Comparison of ENCODE assay signal across 13 cellular contexts in genomic region chr4:122759639-122760310, GRCh38. TPM values are rescaled to one million over a fixed set of nuclear protein-coding genes. Genes with fewer than 3 reads are reported as not detected.
DNase-seq lines count a peak whose midpoint lies in the region; ATAC-seq, FAIRE-seq and TF ChIP-seq lines count a peak whose summit lies in the region.
"Had no signal": no experiment of that assay in that cellular context is flagged by ENCODE, and none has a peak within 500 bp of the region (broad histone marks: within the 10 kb centered on the region; RNA-seq: fewer than 3 reads in every experiment).

No MANE protein-coding gene starts in this region.

- H3K4me1 Mint-ChIP-seq in Calu3 (ENCODE audit: low read depth, unreplicated experiment) = peaks cover 24% of the 10 kb centered on the region
- H3K4me1 Mint-ChIP-seq in astrocyte (ENCODE audit: low read depth, unreplicated experiment) = peaks cover 14% of the 10 kb centered on the region

- no peak overlapping the region for H2BK12ac ChIP-seq in mesenchymal stem cell (ENCODE audit: low read length in 2 of 2)

- H3K27ac Mint-ChIP-seq in Calu3 (ENCODE audit: unreplicated experiment) (peak overlapping the region; percentile 35), astrocyte (ENCODE audit: unreplicated experiment) (peak overlapping the region; percentile 62)
- H3K27ac Mint-ChIP-seq: activated T-helper 17 cell treated with anti-CD3 and anti-CD28 coated beads, Interleukin-2, amount 50 U/mL, for 72 hours had no signal

- no TSS peak for BruUV-seq in Calu3 (replicated peaks; lab: Mats Ljungman, UMichigan)

- no peaks in the 10 kb centered on the region for H3K27me3 Mint-ChIP-seq in Calu3 (ENCODE audit: unreplicated experiment)
- no peaks in the 10 kb centered on the region for H3K27me3 Mint-ChIP-seq in astrocyte (ENCODE audit: low read depth, unreplicated experiment)

- no peak overlapping the region for H4K8ac ChIP-seq in mesenchymal stem cell (ENCODE audit: low read length)

- H3K27me3 ChIP-seq in Loucy (ENCODE audit: insufficient read depth, low read length, poor library complexity, severe bottlenecking) (no peaks in the 10 kb centered on the region), astrocyte (ENCODE audit: insufficient read depth, low read length) (no peaks in the 10 kb centered on the region), mesenchymal stem cell (ENCODE audit: control insufficient read depth in 1 of 2, insufficient read depth in 1 of 2, low read length in 2 of 2) (no peaks in the 10 kb centered on the region)
- H3K27me3 ChIP-seq: esophagus muscularis mucosa had no signal

- H3K4me3 ChIP-seq in Loucy (ENCODE audit: low read length, poor library complexity, severe bottlenecking) (no peak overlapping the region), astrocyte (ENCODE audit: insufficient read depth, low read depth, low read length) (no peak overlapping the region), mesenchymal stem cell (ENCODE audit: insufficient read depth in 1 of 2, low read depth in 1 of 2, low read length in 2 of 2) (no peak overlapping the region)
- H3K4me3 ChIP-seq: esophagus muscularis mucosa had no signal

- intact Hi-C loops in Calu3 (cut with micrococcal nuclease; ENCODE audit: unreplicated experiment) = loop anchor here (2.0 kb wide), 1 partner anchor 155 kb away; no protein-coding TSS in a partner anchor

- H3K27ac ChIP-seq in astrocyte (ENCODE audit: low read depth, low read length) (no peak overlapping the region), mesenchymal stem cell (ENCODE audit: low read length, poor library complexity, severe bottlenecking) (no peak overlapping the region)
- H3K27ac ChIP-seq: esophagus muscularis mucosa had no signal

- H3K79me1 ChIP-seq in mesenchymal stem cell (replicated peaks; ENCODE audit: low read length, poor library complexity, severe bottlenecking) = no peaks in the 10 kb centered on the region

- H3K36me3 ChIP-seq in Loucy (ENCODE audit: insufficient read depth, low read length) (no peaks in the 10 kb centered on the region), astrocyte (ENCODE audit: insufficient read depth, low read length) (no peaks in the 10 kb centered on the region), mesenchymal stem cell (ENCODE audit: control insufficient read depth in 1 of 2, insufficient read depth in 2 of 2, low read depth in 1 of 2, low read length in 2 of 2) (no peaks in the 10 kb centered on the region)
- H3K36me3 ChIP-seq: esophagus muscularis mucosa had no signal

- H2AK5ac ChIP-seq in mesenchymal stem cell (ENCODE audit: low read length, severe bottlenecking) = no peak overlapping the region

- no peaks in the 10 kb centered on the region for H3K9me3 Mint-ChIP-seq in Calu3 (ENCODE audit: low read depth, unreplicated experiment)
- H3K9me3 Mint-ChIP-seq in astrocyte (ENCODE audit: unreplicated experiment) = no peaks in the 10 kb centered on the region
- H3K9me3 Mint-ChIP-seq: activated T-helper 17 cell treated with anti-CD3 and anti-CD28 coated beads, Interleukin-2, amount 50 U/mL, for 72 hours had no signal

- no peak for FAIRE-seq in astrocyte (lab: Jason Lieb, UNC)

- no peak overlapping the region for H4K91ac ChIP-seq in mesenchymal stem cell (ENCODE audit: low read length)

- H3K18ac ChIP-seq in mesenchymal stem cell (ENCODE audit: low read depth in 1 of 2, low read length in 2 of 2) = no peak overlapping the region

- no peak overlapping the region for H3K23ac ChIP-seq in mesenchymal stem cell (ENCODE audit: low read length in 2 of 2)

- H3K4me2 ChIP-seq in Loucy (ENCODE audit: low read depth, low read length, poor library complexity, severe bottlenecking) (no peak overlapping the region), astrocyte (ENCODE audit: low read length) (no peak overlapping the region), mesenchymal stem cell (ENCODE audit: low read length, poor library complexity, severe bottlenecking) (no peak overlapping the region)

- H3K9ac ChIP-seq in Loucy (ENCODE audit: low read depth, low read length, poor library complexity, severe bottlenecking) = no peak overlapping the region
- no peak overlapping the region for H3K9ac ChIP-seq in astrocyte (ENCODE audit: low read length)
- H3K9ac ChIP-seq in mesenchymal stem cell (ENCODE audit: low read length) = peak overlapping the region; percentile 60

- no peak overlapping the region for H2BK5ac ChIP-seq in mesenchymal stem cell (ENCODE audit: low read depth, low read length, poor library complexity, severe bottlenecking)

- H3K4ac ChIP-seq in mesenchymal stem cell (ENCODE audit: low read depth in 1 of 2, low read length in 2 of 2) = no peak overlapping the region

- no peak overlapping the region for H3K4me3 Mint-ChIP-seq in Calu3 (ENCODE audit: low read depth, unreplicated experiment)
- no peak overlapping the region for H3K4me3 Mint-ChIP-seq in astrocyte (ENCODE audit: unreplicated experiment)
- H3K4me3 Mint-ChIP-seq: activated T-helper 17 cell treated with anti-CD3 and anti-CD28 coated beads, Interleukin-2, amount 50 U/mL, for 72 hours had no signal

- no peak overlapping the region for H3K14ac ChIP-seq in mesenchymal stem cell (ENCODE audit: low read length in 2 of 2)

- no peak overlapping the region for H2BK15ac ChIP-seq in mesenchymal stem cell (ENCODE audit: low read depth, poor library complexity, severe bottlenecking)

- H2BK120ac ChIP-seq in mesenchymal stem cell (ENCODE audit: low read depth, low read length) = no peak overlapping the region

- H3K4me1 ChIP-seq in Loucy (ENCODE audit: insufficient read depth, low read length, poor library complexity, severe bottlenecking) (no peaks in the 10 kb centered on the region), astrocyte (ENCODE audit: insufficient read depth, low read length) (peaks cover 10% of the 10 kb centered on the region), mesenchymal stem cell (ENCODE audit: control insufficient read depth, insufficient read depth, low read depth, low read length) (peaks cover 4% of the 10 kb centered on the region)

- 87% methylated on average over 2 of the region's 3 CpGs for WGBS in mesenchymal stem cell

- H3F3A ChIP-seq in Loucy (ENCODE audit: low read depth) = no peaks in the 10 kb centered on the region

- TF ChIP-seq CTCF in Calu3 (IDR thresholded peaks at IDR 0.05; ENCODE audit: unreplicated experiment) (no peak), Loucy (conservative IDR thresholded peaks at IDR 0.05; ENCODE audit: low read length) (peak; percentile 32), astrocyte (IDR thresholded peaks at IDR 0.05; ENCODE audit: insufficient read depth, low read depth, low read length) (peak; percentile 40)

- CTCF ChIA-PET in Calu3 (lab: Charles Lee) = no interaction called here

- H3K36me3 Mint-ChIP-seq in Calu3 (ENCODE audit: insufficient read depth, unreplicated experiment) (no peaks in the 10 kb centered on the region), astrocyte (ENCODE audit: low read depth, unreplicated experiment) (no peaks in the 10 kb centered on the region)

- no peaks in the 10 kb centered on the region for H3K9me3 ChIP-seq in Loucy (ENCODE audit: insufficient read depth, low read depth, low read length)
- no peaks in the 10 kb centered on the region for H3K9me3 ChIP-seq in astrocyte (ENCODE audit: insufficient read depth, low read depth, low read length)
- no peaks in the 10 kb centered on the region for H3K9me3 ChIP-seq in mesenchymal stem cell (ENCODE audit: control insufficient read depth, low read length)
- H3K9me3 ChIP-seq: esophagus muscularis mucosa had no signal

- H3K79me2 ChIP-seq in Loucy (ENCODE audit: insufficient read depth, low read length) (no peaks in the 10 kb centered on the region), astrocyte (ENCODE audit: insufficient read depth, low read length) (no peaks in the 10 kb centered on the region)

- H3K9me2 ChIP-seq in Loucy (replicated peaks; ENCODE audit: low read depth, low read length) = no peaks in the 10 kb centered on the region

- ATAC-seq in HG03039 (IDR thresholded peaks at IDR 0.05; ENCODE audit: unreplicated experiment) = no peak
- no peak for ATAC-seq in HG03342 (IDR thresholded peaks at IDR 0.05; ENCODE audit: unreplicated experiment)
- ATAC-seq: activated CD4-positive, CD25-positive, alpha-beta regulatory T cell treated with anti-CD3 and anti-CD28 coated beads, Interleukin-2, amount 50 U/mL, for 24 hours; activated T-helper 17 cell treated with anti-CD3 and anti-CD28 coated beads, Interleukin-2, amount 50 U/mL, for 72 hours had no signal

- DNase-seq in Calu3 (no peak), astrocyte (ENCODE audit: low read depth) (no peak), mesenchymal stem cell (no peak), AG08395 (ENCODE audit: low spot score) (no peak)
- no peak for DNase-seq in stimulated activated CD4-positive, alpha-beta T cell treated with anti-CD3 and anti-CD28 coated beads, Interleukin-2, amount 100 ng/mL, for 24 hours
- DNase-seq: kidney, SIG-M5 had no signal

- H2AFZ ChIP-seq in Loucy (ENCODE audit: low read length) (0 out of 2 replicates have a peak overlapping the region, but pooled peaks have one; percentile 43), astrocyte (ENCODE audit: low read depth, low read length) (no peak overlapping the region), mesenchymal stem cell (ENCODE audit: low read depth, low read length) (no peak overlapping the region)

- no peaks in the 10 kb centered on the region for H4K20me1 ChIP-seq in Loucy (ENCODE audit: insufficient read depth, low read length, poor library complexity, severe bottlenecking)
- H4K20me1 ChIP-seq in astrocyte (ENCODE audit: insufficient read depth, low read length) = no peaks in the 10 kb centered on the region

RNA-seq across cellular contexts. Expression of gene BBS12, which starts 27.3 kb away (rescaled TPM):
- total RNA-seq in Calu3 (2022) (2.4 TPM in 2 replicates), astrocyte (4.5 and 4.7 TPM in 2 replicates)
- polyA plus RNA-seq in mesenchymal stem cell (2013, experiment 1 of 2) = 3.6 TPM
- 3.7 TPM for polyA plus RNA-seq in mesenchymal stem cell (2013, experiment 2 of 2)
